In the genomic region with DNA sequence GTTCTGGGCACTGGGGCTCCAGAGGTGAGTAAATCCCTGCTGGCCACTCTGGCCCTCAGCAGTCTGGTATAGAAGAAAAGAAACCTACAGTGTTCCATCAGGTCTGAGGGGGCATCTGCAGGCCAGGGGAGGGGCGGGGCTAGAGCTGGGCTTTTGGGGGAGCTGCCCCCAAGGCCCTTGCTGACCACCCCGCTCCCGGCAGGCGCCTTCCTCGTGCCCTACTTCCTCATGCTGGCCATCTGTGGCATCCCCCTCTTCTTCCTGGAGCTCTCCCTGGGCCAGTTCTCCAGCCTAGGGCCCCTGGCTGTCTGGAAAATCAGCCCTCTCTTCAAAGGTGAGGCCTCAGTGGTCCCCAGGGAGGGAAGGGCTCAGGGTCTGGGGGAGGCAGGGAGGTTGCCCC, we compare ENCODE assay signal across 8 cellular contexts. TPM values are rescaled to one million over a fixed set of nuclear protein-coding genes. Genes with fewer than 3 reads are reported as not detected.
"Had no signal": no experiment of that assay in that cellular context is flagged by ENCODE, and none has a peak within 500 bp of the region (broad histone marks: within the 10 kb centered on the region; RNA-seq: fewer than 3 reads in every experiment).

No MANE protein-coding gene starts in this region.

- H3K27ac ChIP-seq: HL-60 had no signal

- ATAC-seq: HepG2, K562 had no signal

- DNase-seq: IMR-90, KBM-7, KG1 had no signal

- H3K4me3 Mint-ChIP-seq: IgD-negative memory B cell had no signal

- H3K4me1 Mint-ChIP-seq: IgD-negative memory B cell had no signal

- H3K4me3 ChIP-seq: K562 had no signal

RNA-seq across cellular contexts. Expression of a gene that starts 6.7 kb away (rescaled TPM):
- total RNA-seq: HepG2, HT1080, K562 had no signal
- polyA plus RNA-seq: HepG2, IgD-negative memory B cell, IMR-90, K562 had no signal

RNA-seq across cellular contexts. Expression of a gene that starts 29.9 kb away (rescaled TPM):
- total RNA-seq: HepG2, HT1080 had no signal
- polyA plus RNA-seq: HepG2, IgD-negative memory B cell had no signal
